1 cellular context compared by ENCODE assay signal in genomic region chr19:48795055-48795854, GRCh38.
TF ChIP-seq lines count a peak whose summit lies in the region.

No MANE protein-coding gene starts in this region.

TF ChIP-seq in endothelial cell of umbilical vein, 7 proteins besides CTCF, POLR2A, EP300 and RAD21:
- peak; percentile 73 for TF ChIP-seq POLR2AphosphoS5 (IDR thresholded peaks at IDR 0.05; ENCODE audit: insufficient read depth, low read depth, low read length)
- peak; percentile 66 for TF ChIP-seq FOS (IDR thresholded peaks at IDR 0.05; ENCODE audit: borderline replicate concordance, insufficient read depth, low read length)
- peak; percentile 38 for TF ChIP-seq JUN (IDR thresholded peaks at IDR 0.05; ENCODE audit: borderline replicate concordance, insufficient read depth, insufficient read length, low read depth)
- TF ChIP-seq EZH2 (IDR thresholded peaks at IDR 0.05; ENCODE audit: borderline replicate concordance, low read depth, low read length, severe bottlenecking) = no peak
TF ChIP-seq in endothelial cell of umbilical vein: peak in this region for 3.
